Comparison of ENCODE assay signal across 6 cellular contexts in genomic region chrX:37437160-37437559, GRCh38.
"Had no signal": no experiment of that assay in that cellular context is flagged by ENCODE, and none has a peak within 500 bp of the region (broad histone marks: within the 10 kb centered on the region; RNA-seq: fewer than 3 reads in every experiment).

No MANE protein-coding gene starts in this region.

- H3K4me2 ChIP-seq: GM23338 had no signal

- DNase-seq: H9, HCEC 1CT had no signal

- FAIRE-seq: H1, H54, HTR-8/SVneo had no signal

- H3K4me3 ChIP-seq: GM23338 had no signal

- H2AFZ ChIP-seq: GM23338 had no signal

- ATAC-seq: GM23338 had no signal
